In genomic region chr1:235368428-235368827, GRCh38 we compare ENCODE assay signal across 1 cellular context.
TF ChIP-seq lines count a peak whose summit lies in the region.

No MANE protein-coding gene starts in this region.

TF ChIP-seq in HepG2, 621 proteins besides CTCF, POLR2A, EP300 and RAD21:
- TF ChIP-seq THRA (CRISPR knock-in tag; IDR thresholded peaks at IDR 0.05; ENCODE audit: borderline replicate concordance): no peak
- no peak for TF ChIP-seq SRSF4 (IDR thresholded peaks at IDR 0.05; ENCODE audit: low read depth, low read length, poor library complexity, severe bottlenecking)
- no peak for TF ChIP-seq AHDC1 (CRISPR knock-in tag; IDR thresholded peaks at IDR 0.05; ENCODE audit: borderline replicate concordance)
- TF ChIP-seq MIER2 (CRISPR knock-in tag; IDR thresholded peaks at IDR 0.05): no peak
TF ChIP-seq in HepG2: peak in this region for 0.
